ENCODE assay signal across 26 cellular contexts in genomic region chr16:46731691-46732555, GRCh38. TPM values are rescaled to one million over a fixed set of nuclear protein-coding genes. Genes with fewer than 3 reads are reported as not detected.
DNase-seq lines count a peak whose midpoint lies in the region; ATAC-seq and TF ChIP-seq lines count a peak whose summit lies in the region.
"Had no signal": no experiment of that assay in that cellular context is flagged by ENCODE, and none has a peak within 500 bp of the region (broad histone marks: within the 10 kb centered on the region; RNA-seq: fewer than 3 reads in every experiment).

No MANE protein-coding gene starts in this region.

- H3K4me1 Mint-ChIP-seq in dendritic cell treated with granulocyte-macrophage colony-stimulating factor and Interleukin-4, amounts not matched to agents 40 ng/mL and 50 ng/mL, for 4 days (ENCODE audit: low read depth) = no peaks in the 10 kb centered on the region
- H3K4me1 Mint-ChIP-seq: activated CD4-positive, alpha-beta T cell treated with anti-CD3 and anti-CD28 coated beads, Interleukin-2, amount 10 ng/mL, durations not matched to agents 24 days and 14 days; CD4-positive, CD25-positive, alpha-beta regulatory T cell; neural progenitor cell; stimulated activated memory B cell treated with anti-CD40 and anti-IgM and Interleukin-4, amounts not matched to agents 10 μg/mL and 1 μg/mL and 100 μg/mL, for 72 hours had no signal

- no peaks in the 10 kb centered on the region for H3K27me3 Mint-ChIP-seq in dendritic cell treated with granulocyte-macrophage colony-stimulating factor and Interleukin-4, amounts not matched to agents 40 ng/mL and 50 ng/mL, for 4 days
- H3K27me3 Mint-ChIP-seq: activated CD4-positive, alpha-beta T cell treated with anti-CD3 and anti-CD28 coated beads, Interleukin-2, amount 10 ng/mL, durations not matched to agents 24 days and 14 days; CD4-positive, CD25-positive, alpha-beta regulatory T cell; stimulated activated memory B cell treated with anti-CD40 and anti-IgM and Interleukin-4, amounts not matched to agents 10 μg/mL and 1 μg/mL and 100 μg/mL, for 72 hours had no signal

- H3K36me3 ChIP-seq in spleen = no peaks in the 10 kb centered on the region
- H3K36me3 ChIP-seq: breast epithelium, gastrocnemius medialis, neural progenitor cell, right lobe of liver had no signal

- H3K4me1 ChIP-seq in spleen = no peaks in the 10 kb centered on the region
- H3K4me1 ChIP-seq: breast epithelium, neural progenitor cell, right lobe of liver had no signal

- no peak for TF ChIP-seq POLR2A in spleen (IDR thresholded peaks at IDR 0.05)

- H3K27me3 ChIP-seq in spleen (replicated peaks in 1 of 7) = no peaks in the 10 kb centered on the region
- H3K27me3 ChIP-seq: breast epithelium, gastrocnemius medialis, neural progenitor cell, right lobe of liver had no signal

- peak overlapping the region; percentile 14 for H3K27ac Mint-ChIP-seq in dendritic cell treated with granulocyte-macrophage colony-stimulating factor and Interleukin-4, amounts not matched to agents 40 ng/mL and 50 ng/mL, for 4 days
- H3K27ac Mint-ChIP-seq: activated CD4-positive, alpha-beta T cell treated with anti-CD3 and anti-CD28 coated beads, Interleukin-2, amount 10 ng/mL, durations not matched to agents 24 days and 14 days; activated naive CD4-positive, alpha-beta T cell treated with anti-CD3 and anti-CD28 coated beads for 36 hours; CD4-positive, CD25-positive, alpha-beta regulatory T cell; neural progenitor cell; stimulated activated memory B cell treated with anti-CD40 and anti-IgM and Interleukin-4, amounts not matched to agents 10 μg/mL and 1 μg/mL and 100 μg/mL, for 72 hours had no signal

- H3K27ac ChIP-seq in spleen = no peak overlapping the region
- H3K27ac ChIP-seq: breast epithelium, KMS-11, neural progenitor cell, right lobe of liver had no signal

- no peaks in the 10 kb centered on the region for H3K9me3 ChIP-seq in spleen
- H3K9me3 ChIP-seq: breast epithelium, gastrocnemius medialis, right lobe of liver had no signal

- ATAC-seq in left ventricle myocardium superior = peak; percentile 59
- ATAC-seq in HG03469 (IDR thresholded peaks at IDR 0.05; ENCODE audit: unreplicated experiment) = no peak
- ATAC-seq: esophagus mucosa; gastrocnemius medialis; stimulated activated memory B cell treated with anti-CD40 and anti-IgM and Interleukin-4, amounts not matched to agents 10 μg/mL and 1 μg/mL and 100 μg/mL, for 72 hours had no signal

- H3K36me3 Mint-ChIP-seq in dendritic cell treated with granulocyte-macrophage colony-stimulating factor and Interleukin-4, amounts not matched to agents 40 ng/mL and 50 ng/mL, for 4 days (ENCODE audit: low read depth) = no peaks in the 10 kb centered on the region
- H3K36me3 Mint-ChIP-seq: CD4-positive, CD25-positive, alpha-beta regulatory T cell; neural progenitor cell; stimulated activated memory B cell treated with anti-CD40 and anti-IgM and Interleukin-4, amounts not matched to agents 10 μg/mL and 1 μg/mL and 100 μg/mL, for 72 hours had no signal

- intact Hi-C loops in dendritic cell treated with granulocyte-macrophage colony-stimulating factor and Interleukin-4, amounts not matched to agents 40 ng/mL and 50 ng/mL, for 4 days (cut with micrococcal nuclease) = no loop called here
- intact Hi-C loops in left ventricle myocardium superior (cut with micrococcal nuclease) (no loop called here), spleen (cut with DNase I; ENCODE audit: low total_unique reads) (no loop called here)

- peak; percentile 61 to 80 for DNase-seq in SHP77 (lab: John Stamatoyannopoulos, UW)
- DNase-seq in left ventricle myocardium superior = peak; percentile 72
- peak; percentile 71 for DNase-seq in spleen
- DNase-seq in GM20000 (ENCODE audit: low spot score) = no peak
- no peak for DNase-seq in stimulated activated CD8-positive, alpha-beta memory T cell treated with anti-CD3 and anti-CD28 coated beads, Interleukin-4, amount 100 ng/mL, for 48 hours
- DNase-seq: activated CD4-positive, alpha-beta T cell treated with anti-CD3 and anti-CD28 coated beads, Interleukin-2, amount 10 ng/mL, durations not matched to agents 24 days and 14 days; activated naive CD4-positive, alpha-beta T cell treated with anti-CD3 and anti-CD28 coated beads for 36 hours; activated T-cell treated with anti-CD3 and anti-CD28 coated beads, Interleukin-2, amount 50 U/mL, for 48 hours; CD4-positive, CD25-positive, alpha-beta regulatory T cell; cortex of kidney; gastrocnemius medialis; NCI-H1436; NCI-H2107; NCI-H446 treated with DMSO at 0.1 percent for 48 hours; NCI-H82; stimulated activated CD4-positive, alpha-beta T cell treated with anti-CD3 and anti-CD28 coated beads, Interleukin-4, amount 100 ng/mL, for 24 hours; substantia nigra; T1000 had no signal

- no peak for TF ChIP-seq CTCF in spleen (IDR thresholded peaks at IDR 0.05 in 8 of 11, conservative IDR thresholded peaks at IDR 0.05 in 3 of 11)
- TF ChIP-seq CTCF in GM20000 (IDR thresholded peaks at IDR 0.05; ENCODE audit: extremely low read depth, missing control alignments) = no peak

- no peak overlapping the region for H3K4me3 ChIP-seq in spleen
- H3K4me3 ChIP-seq: breast epithelium, gastrocnemius medialis, neural progenitor cell, right lobe of liver had no signal

- no peak overlapping the region for H3K4me3 Mint-ChIP-seq in dendritic cell treated with granulocyte-macrophage colony-stimulating factor and Interleukin-4, amounts not matched to agents 40 ng/mL and 50 ng/mL, for 4 days
- H3K4me3 Mint-ChIP-seq: activated CD4-positive, alpha-beta T cell treated with anti-CD3 and anti-CD28 coated beads, Interleukin-2, amount 10 ng/mL, durations not matched to agents 24 days and 14 days; activated naive CD4-positive, alpha-beta T cell treated with anti-CD3 and anti-CD28 coated beads for 36 hours; CD4-positive, CD25-positive, alpha-beta regulatory T cell; neural progenitor cell; stimulated activated memory B cell treated with anti-CD40 and anti-IgM and Interleukin-4, amounts not matched to agents 10 μg/mL and 1 μg/mL and 100 μg/mL, for 72 hours had no signal

- 75 to 90% (median 82%) methylated on average over 20 to 23 of the region's 23 CpGs for WGBS in spleen, 5 donors

- no peaks in the 10 kb centered on the region for H3K9me3 Mint-ChIP-seq in dendritic cell treated with granulocyte-macrophage colony-stimulating factor and Interleukin-4, amounts not matched to agents 40 ng/mL and 50 ng/mL, for 4 days
- H3K9me3 Mint-ChIP-seq: activated CD4-positive, alpha-beta T cell treated with anti-CD3 and anti-CD28 coated beads, Interleukin-2, amount 10 ng/mL, durations not matched to agents 24 days and 14 days; activated naive CD4-positive, alpha-beta T cell treated with anti-CD3 and anti-CD28 coated beads for 36 hours; neural progenitor cell; stimulated activated memory B cell treated with anti-CD40 and anti-IgM and Interleukin-4, amounts not matched to agents 10 μg/mL and 1 μg/mL and 100 μg/mL, for 72 hours had no signal

RNA-seq across cellular contexts. Expression of gene MYLK3, which starts 16.2 kb away (rescaled TPM):
- total RNA-seq in left ventricle myocardium superior (274 TPM), spleen (1 to 10 TPM in 2 of 7 donors, under 1 TPM in 4, not detected in 1; 0.13 to 2.4 (median 0.37) TPM)
- polyA plus RNA-seq in spleen = under 1 TPM; 0.03 to 0.26 (median 0.07) TPM
- total RNA-seq: CD4-positive, CD25-positive, alpha-beta regulatory T cell had no signal
- polyA plus RNA-seq: CD4-positive, CD25-positive, alpha-beta regulatory T cell had no signal

RNA-seq across cellular contexts. Expression of gene ORC6, which starts 42.5 kb away (rescaled TPM):
- total RNA-seq in left ventricle myocardium superior (1.3 TPM), spleen (10 to 100 TPM in 1 of 7 donors, 1 to 10 TPM in 6; 3.1 to 10.0 (median 5.9) TPM)
- polyA plus RNA-seq in spleen = 10 to 100 TPM in 1 of 3 donors, 1 to 10 TPM in 2; 8.4 to 11.4 (median 8.4) TPM

RNA-seq across cellular contexts. Expression of gene VPS35, which starts 42.9 kb away (rescaled TPM):
- total RNA-seq in left ventricle myocardium superior (89.2 TPM), spleen (100 to 1,000 TPM in 4 of 7 donors, 10 to 100 TPM in 3; 58.3 to 111 (median 105) TPM)
- 10 to 100 TPM; 18.1 to 24.9 (median 22.0) TPM for polyA plus RNA-seq in spleen

Comparison
In these comparisons a context has a peak if more than half of its experiments do, and no peak if none do; other contexts are left out.
1. DNase-seq: peak in SHP77 (2 of 2), left ventricle myocardium superior (single experiment) and spleen (single experiment); none in GM20000 (single experiment) and stimulated activated CD8-positive, alpha-beta memory T cell treated with anti-CD3 and anti-CD28 coated beads, Interleukin-4, amount 100 ng/mL, for 48 hours (single experiment).
2. RNA of gene MYLK3, which starts 16.2 kb away (total RNA-seq): 274 TPM in left ventricle myocardium superior (single experiment); 0.13 to 2.4 TPM in spleen; every median in the first group is over 10 times any median in the second.